20 cellular contexts compared by ENCODE assay signal in the genomic region with DNA sequence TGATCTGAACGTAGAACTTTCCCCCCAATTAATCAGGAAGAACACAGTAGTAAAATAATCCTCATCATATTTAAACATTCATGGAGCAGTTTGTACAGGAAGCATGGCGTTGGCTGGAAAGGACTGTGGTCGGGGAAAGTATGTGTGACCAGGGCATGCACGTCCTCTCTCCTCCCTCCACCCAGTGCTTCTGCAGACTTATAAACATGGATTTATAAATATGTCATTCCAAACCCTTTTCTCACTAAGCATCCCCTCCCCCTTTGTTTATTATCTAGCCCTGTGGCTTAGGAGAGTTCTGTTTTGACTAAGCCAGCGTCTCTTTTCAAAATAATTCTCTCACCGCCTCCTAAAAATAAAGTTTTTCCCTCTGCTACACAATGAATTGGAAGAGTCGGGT.
DNase-seq lines count a peak whose midpoint lies in the region; ATAC-seq and TF ChIP-seq lines count a peak whose summit lies in the region.
"Had no signal": no experiment of that assay in that cellular context is flagged by ENCODE, and none has a peak within 500 bp of the region (broad histone marks: within the 10 kb centered on the region; RNA-seq: fewer than 3 reads in every experiment).

No MANE protein-coding gene starts in this region.

- H3K36me3 ChIP-seq in GM23248 (ENCODE audit: low read depth) (no peaks in the 10 kb centered on the region), transverse colon (no peaks in the 10 kb centered on the region)
- H3K36me3 ChIP-seq: ovary, spleen had no signal

- peaks cover 41% of the 10 kb centered on the region for H3K4me1 ChIP-seq in GM23248 (ENCODE audit: insufficient read depth)
- no peaks in the 10 kb centered on the region for H3K4me1 ChIP-seq in transverse colon
- H3K4me1 ChIP-seq: spleen had no signal

- no peaks in the 10 kb centered on the region for H3K4me1 Mint-ChIP-seq in activated T-cell treated with anti-CD3 and anti-CD28 coated beads, Interleukin-2, amount 50 U/mL, for 4 hours (ENCODE audit: low read depth)
- H3K4me1 Mint-ChIP-seq in activated T-helper 1 cell treated with anti-CD3 and anti-CD28 coated beads, Interleukin-12 subunit alpha, Interleukin-12 subunit beta, Interleukin-2, Interleukin-4 antibody, amounts not matched to agents 30 ng/mL and 10 ng/mL and 1 ng/mL, durations not matched to agents 14 hours and 24 hours and 36 hours (ENCODE audit: low read depth): no peaks in the 10 kb centered on the region
- H3K4me1 Mint-ChIP-seq: CD4-positive, CD25-positive, alpha-beta regulatory T cell had no signal

- no peaks in the 10 kb centered on the region for H3K9me2 ChIP-seq in GM23248 (ENCODE audit: insufficient read depth)

- peak overlapping the region; percentile 27; the same call in 1 of the 2 replicates for H3K9ac ChIP-seq in GM23248

- TF ChIP-seq CTCF in astrocyte of the cerebellum (IDR thresholded peaks at IDR 0.05; ENCODE audit: low read depth, low read length, missing control alignments) (no peak), transverse colon (IDR thresholded peaks at IDR 0.05) (no peak)

- H3K4me3 Mint-ChIP-seq in activated T-cell treated with anti-CD3 and anti-CD28 coated beads, Interleukin-2, amount 50 U/mL, for 4 hours: no peak overlapping the region
- no peak overlapping the region for H3K4me3 Mint-ChIP-seq in activated T-helper 1 cell treated with anti-CD3 and anti-CD28 coated beads, Interleukin-12 subunit alpha, Interleukin-12 subunit beta, Interleukin-2, Interleukin-4 antibody, amounts not matched to agents 30 ng/mL and 10 ng/mL and 1 ng/mL, durations not matched to agents 14 hours and 24 hours and 36 hours
- H3K4me3 Mint-ChIP-seq: CD4-positive, CD25-positive, alpha-beta regulatory T cell; effector memory CD8-positive, alpha-beta T cell had no signal

- peaks cover 10% of the 10 kb centered on the region for H3K27me3 Mint-ChIP-seq in activated T-cell treated with anti-CD3 and anti-CD28 coated beads, Interleukin-2, amount 50 U/mL, for 4 hours (ENCODE audit: low read depth)
- H3K27me3 Mint-ChIP-seq in activated T-helper 1 cell treated with anti-CD3 and anti-CD28 coated beads, Interleukin-12 subunit alpha, Interleukin-12 subunit beta, Interleukin-2, Interleukin-4 antibody, amounts not matched to agents 30 ng/mL and 10 ng/mL and 1 ng/mL, durations not matched to agents 14 hours and 24 hours and 36 hours (ENCODE audit: insufficient read depth): peaks cover 8% of the 10 kb centered on the region
- H3K27me3 Mint-ChIP-seq: CD4-positive, CD25-positive, alpha-beta regulatory T cell had no signal

- H3K36me3 Mint-ChIP-seq in activated T-cell treated with anti-CD3 and anti-CD28 coated beads, Interleukin-2, amount 50 U/mL, for 4 hours (ENCODE audit: insufficient read depth): no peaks in the 10 kb centered on the region
- H3K36me3 Mint-ChIP-seq in activated T-helper 1 cell treated with anti-CD3 and anti-CD28 coated beads, Interleukin-12 subunit alpha, Interleukin-12 subunit beta, Interleukin-2, Interleukin-4 antibody, amounts not matched to agents 30 ng/mL and 10 ng/mL and 1 ng/mL, durations not matched to agents 14 hours and 24 hours and 36 hours (ENCODE audit: low read depth): no peaks in the 10 kb centered on the region
- H3K36me3 Mint-ChIP-seq: CD4-positive, CD25-positive, alpha-beta regulatory T cell had no signal

- no peaks in the 10 kb centered on the region for H3K27me3 ChIP-seq in GM23248 (replicated peaks; ENCODE audit: insufficient read depth)
- no peaks in the 10 kb centered on the region for H3K27me3 ChIP-seq in transverse colon
- H3K27me3 ChIP-seq: ovary, spleen had no signal

- intact Hi-C loops in transverse colon (cut with DNase I; ENCODE audit: low total_unique reads): no loop called here
- intact Hi-C loops in activated T-helper 1 cell treated with anti-CD3 and anti-CD28 coated beads, Interleukin-12 subunit alpha, Interleukin-12 subunit beta, Interleukin-2, Interleukin-4 antibody, amounts not matched to agents 30 ng/mL and 10 ng/mL and 1 ng/mL, durations not matched to agents 14 hours and 24 hours and 36 hours (cut with micrococcal nuclease): no loop called here

- no peaks in the 10 kb centered on the region for H3K9me3 Mint-ChIP-seq in activated T-cell treated with anti-CD3 and anti-CD28 coated beads, Interleukin-2, amount 50 U/mL, for 4 hours
- no peaks in the 10 kb centered on the region for H3K9me3 Mint-ChIP-seq in activated T-helper 1 cell treated with anti-CD3 and anti-CD28 coated beads, Interleukin-12 subunit alpha, Interleukin-12 subunit beta, Interleukin-2, Interleukin-4 antibody, amounts not matched to agents 30 ng/mL and 10 ng/mL and 1 ng/mL, durations not matched to agents 14 hours and 24 hours and 36 hours
- H3K9me3 Mint-ChIP-seq: CD4-positive, CD25-positive, alpha-beta regulatory T cell; effector memory CD8-positive, alpha-beta T cell had no signal

- no peak for TF ChIP-seq POLR2A in transverse colon (IDR thresholded peaks at IDR 0.05)

- in situ Hi-C loops in GM23248 (cut with MboI) (no loop called here), astrocyte of the cerebellum (cut with HindIII; ENCODE audit: low sequenced_read_pairs) (no loop called here), transverse colon (cut with MboI; ENCODE audit: low pct_ligation_motif_present in 1 of 4, low pct_unique_long_range_greater_than_20kb in 1 of 4, low sequenced_read_pairs in 3 of 4) (no loop called here)

- H3K9me3 ChIP-seq in GM23248 (ENCODE audit: low read depth): no peaks in the 10 kb centered on the region
- H3K9me3 ChIP-seq in transverse colon: no peaks in the 10 kb centered on the region
- H3K9me3 ChIP-seq: ovary, spleen had no signal

- 29 to 36% methylated on average over 7 of the region's 7 CpGs for WGBS in GM23248 (ENCODE audit: low coverage in 1 of 2, low lambda C conversion rate in 2 of 2, missing lambda C conversion rate in 2 of 2), 2 experiments
- WGBS in transverse colon (ENCODE audit: low coverage in 1 of 2), 2 donors: 56 to 64% methylated on average over 6 to 7 of the region's 7 CpGs

- no peaks in the 10 kb centered on the region for H3K79me2 ChIP-seq in GM23248 (ENCODE audit: insufficient read depth)

- peak; percentile 82 for DNase-seq in GM23248
- DNase-seq in astrocyte of the cerebellum (ENCODE audit: low read depth): peak; percentile 45
- DNase-seq in iris pigment epithelial cell (ENCODE audit: low read depth): peak; percentile 94
- no peak for DNase-seq in transverse colon
- no peak for DNase-seq in NCI-H345 (lab: John Stamatoyannopoulos, UW)
- DNase-seq in activated T-cell treated with anti-CD3 and anti-CD28 coated beads, Interleukin-2, amount 50 U/mL, for 4 hours: no peak
- no peak for DNase-seq in activated T-helper 1 cell treated with anti-CD3 and anti-CD28 coated beads, Interleukin-12 subunit alpha, Interleukin-12 subunit beta, Interleukin-2, Interleukin-4 antibody, amounts not matched to agents 30 ng/mL and 10 ng/mL and 1 ng/mL, durations not matched to agents 14 hours and 24 hours and 36 hours (ENCODE audit: low spot score)
- DNase-seq: activated effector memory CD4-positive, alpha-beta T cell treated with anti-CD3 and anti-CD28 coated beads, Interleukin-2, amount 50 U/mL, for 16 hours; CD4-positive, CD25-positive, alpha-beta regulatory T cell; DND-41; effector memory CD8-positive, alpha-beta T cell; midbrain; MV-4-11; NCI-H748 treated with DMSO at 0.1 percent for 48 hours; ovary; spleen; stimulated activated naive CD4-positive, alpha-beta T cell treated with Interleukin-2 at 50 U/mL for 16 hours had no signal

- peak overlapping the region; percentile 56; the same call in 1 of the 2 replicates for H2AFZ ChIP-seq in GM23248

- no peak overlapping the region for H3K27ac Mint-ChIP-seq in activated T-helper 1 cell treated with anti-CD3 and anti-CD28 coated beads, Interleukin-12 subunit alpha, Interleukin-12 subunit beta, Interleukin-2, Interleukin-4 antibody, amounts not matched to agents 30 ng/mL and 10 ng/mL and 1 ng/mL, durations not matched to agents 14 hours and 24 hours and 36 hours
- H3K27ac Mint-ChIP-seq: CD4-positive, CD25-positive, alpha-beta regulatory T cell; effector memory CD8-positive, alpha-beta T cell had no signal

- H3K27ac ChIP-seq in GM23248 (peak overlapping the region; percentile 66), transverse colon (peak overlapping the region in 3 of 4 donors; percentile 30 to 37 (median 31))
- H3K27ac ChIP-seq: ovary, spleen, VCaP had no signal

- H3F3A ChIP-seq in GM23248 (ENCODE audit: insufficient read depth): peaks cover 10% of the 10 kb centered on the region; the same call in 1 of the 2 replicates

- TF ChIP-seq EP300 in transverse colon (IDR thresholded peaks at IDR 0.05; ENCODE audit: low read depth): no peak

- H3K4me3 ChIP-seq in GM23248 (peak overlapping the region; percentile 27; the same call in 1 of the 2 replicates), astrocyte of the cerebellum (ENCODE audit: low read depth, low read length) (no peak overlapping the region), transverse colon (no peak overlapping the region)
- H3K4me3 ChIP-seq: GM12878, ovary, spleen had no signal

- no peak for ATAC-seq in activated T-cell treated with anti-CD3 and anti-CD28 coated beads, Interleukin-2, amount 50 U/mL, for 4 hours
- ATAC-seq in GM19467 (IDR thresholded peaks at IDR 0.05; ENCODE audit: unreplicated experiment): no peak
- ATAC-seq: effector memory CD8-positive, alpha-beta T cell; GM12878 had no signal

- H4K20me1 ChIP-seq in GM23248 (ENCODE audit: insufficient read depth): no peaks in the 10 kb centered on the region

- H3K4me2 ChIP-seq in GM23248 (ENCODE audit: unreplicated experiment): peak overlapping the region; percentile 21

Comparison
In these comparisons a context has a peak if more than half of its experiments do, and no peak if none do; other contexts are left out.
1. DNase-seq: peak in GM23248 (single experiment), astrocyte of the cerebellum (single experiment) and iris pigment epithelial cell (single experiment); none in transverse colon (single experiment), NCI-H345 (single experiment), activated T-cell treated with anti-CD3 and anti-CD28 coated beads, Interleukin-2, amount 50 U/mL, for 4 hours (single experiment) and activated T-helper 1 cell treated with anti-CD3 and anti-CD28 coated beads, Interleukin-12 subunit alpha, Interleukin-12 subunit beta, Interleukin-2, Interleukin-4 antibody, amounts not matched to agents 30 ng/mL and 10 ng/mL and 1 ng/mL, durations not matched to agents 14 hours and 24 hours and 36 hours (single experiment).